25 cellular contexts compared by ENCODE assay signal in the genomic region with DNA sequence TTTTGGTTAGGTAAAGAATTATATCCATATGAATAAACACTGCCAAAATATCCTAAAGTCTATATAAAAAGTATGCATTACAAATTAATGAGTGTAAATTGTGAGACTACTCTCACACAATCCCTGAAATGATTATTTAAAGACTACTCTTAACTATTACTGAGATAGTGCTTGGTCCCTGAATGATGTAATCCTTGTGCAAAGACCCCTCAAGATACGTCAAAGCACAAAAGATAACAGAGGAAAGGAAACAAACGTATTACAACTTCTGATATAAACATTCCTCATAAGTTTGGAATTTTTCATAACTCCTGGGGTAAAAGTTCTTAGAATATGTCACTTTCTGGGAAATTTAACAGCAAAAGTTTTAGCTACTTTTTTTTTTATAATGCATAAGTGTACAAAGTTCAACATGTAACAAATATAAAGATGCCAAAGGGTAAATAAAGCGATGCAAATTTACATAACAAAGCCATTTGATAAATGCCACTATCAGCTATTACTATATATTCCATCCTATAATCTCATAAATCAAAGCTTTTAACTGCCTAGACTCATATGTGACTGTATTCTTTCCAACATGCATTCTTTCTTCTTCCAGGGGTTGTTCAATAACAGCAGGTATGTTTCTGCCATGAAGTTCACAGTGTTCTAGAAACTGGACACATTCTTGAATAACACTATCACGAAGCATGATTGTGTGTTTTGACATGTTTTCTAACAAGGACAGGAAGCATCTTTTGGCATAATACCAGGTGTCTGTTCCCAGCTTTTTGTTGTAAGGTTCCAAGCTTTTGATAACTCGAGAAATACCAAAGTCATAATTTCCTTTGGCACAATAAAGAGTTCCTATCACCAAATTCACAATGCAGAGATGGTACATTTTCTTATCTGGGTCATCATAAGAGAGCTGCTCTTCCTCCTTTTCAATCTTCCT.
DNase-seq lines count a peak whose midpoint lies in the region; ATAC-seq and TF ChIP-seq lines count a peak whose summit lies in the region.
"Had no signal": no experiment of that assay in that cellular context is flagged by ENCODE, and none has a peak within 500 bp of the region (broad histone marks: within the 10 kb centered on the region; RNA-seq: fewer than 3 reads in every experiment).

No MANE protein-coding gene starts in this region.

- peaks cover 9% of the 10 kb centered on the region for H3K4me1 Mint-ChIP-seq in activated T-cell treated with anti-CD3 and anti-CD28 coated beads, Interleukin-2, amount 50 U/mL, for 4 hours (ENCODE audit: low read depth)
- H3K4me1 Mint-ChIP-seq in activated T-cell treated with anti-CD3 and anti-CD28 coated beads, Interleukin-2, amount 50 U/mL, for 24 hours (ENCODE audit: low read depth), result peaks cover 23% of the 10 kb centered on the region
- H3K4me1 Mint-ChIP-seq in brain (peaks cover 52% of the 10 kb centered on the region), type B pancreatic cell (ENCODE audit: unreplicated experiment) (peaks cover 13% of the 10 kb centered on the region)
- H3K4me1 Mint-ChIP-seq: endodermal cell had no signal

- no peaks in the 10 kb centered on the region for H3K27me3 Mint-ChIP-seq in activated T-cell treated with anti-CD3 and anti-CD28 coated beads, Interleukin-2, amount 50 U/mL, for 4 hours (ENCODE audit: low read depth)
- H3K27me3 Mint-ChIP-seq in activated T-cell treated with anti-CD3 and anti-CD28 coated beads, Interleukin-2, amount 50 U/mL, for 24 hours, result no peaks in the 10 kb centered on the region
- H3K27me3 Mint-ChIP-seq in brain (peaks cover 3% of the 10 kb centered on the region), type B pancreatic cell (no peaks in the 10 kb centered on the region)
- H3K27me3 Mint-ChIP-seq: activated CD4-positive, alpha-beta memory T cell treated with anti-CD3 and anti-CD28 coated beads for 36 hours had no signal

- H3K27ac Mint-ChIP-seq in activated T-cell treated with anti-CD3 and anti-CD28 coated beads, Interleukin-2, amount 50 U/mL, for 24 hours, result no peak overlapping the region
- H3K27ac Mint-ChIP-seq in brain, result peak overlapping the region in 3 of 5 experiments; percentile 4 to 63 (median 43)
- no peak overlapping the region for H3K27ac Mint-ChIP-seq in type B pancreatic cell
- H3K27ac Mint-ChIP-seq: activated CD4-positive, alpha-beta memory T cell treated with anti-CD3 and anti-CD28 coated beads for 36 hours; activated naive CD8-positive, alpha-beta T cell treated with anti-CD3 and anti-CD28 coated beads, Interleukin-2, amount 10 ng/mL, durations not matched to agents 7 days and 5 days; endodermal cell had no signal

- TF ChIP-seq CTCF in brain (conservative IDR thresholded peaks at IDR 0.05) (no peak), type B pancreatic cell (conservative IDR thresholded peaks at IDR 0.05) (no peak)

- ATAC-seq in activated T-cell treated with anti-CD3 and anti-CD28 coated beads, Interleukin-2, amount 50 U/mL, for 4 hours, result no peak
- no peak for ATAC-seq in GM21526 (IDR thresholded peaks at IDR 0.05; ENCODE audit: low FRiP score, unreplicated experiment)
- ATAC-seq: psoas muscle had no signal

- peak overlapping the region; percentile 19 for H3K4me3 Mint-ChIP-seq in activated T-cell treated with anti-CD3 and anti-CD28 coated beads, Interleukin-2, amount 50 U/mL, for 4 hours
- no peak overlapping the region for H3K4me3 Mint-ChIP-seq in activated T-cell treated with anti-CD3 and anti-CD28 coated beads, Interleukin-2, amount 50 U/mL, for 24 hours
- H3K4me3 Mint-ChIP-seq in brain (peak overlapping the region; percentile 4 to 71 (median 51)), type B pancreatic cell (peak overlapping the region; percentile 70)
- H3K4me3 Mint-ChIP-seq: activated CD4-positive, alpha-beta memory T cell treated with anti-CD3 and anti-CD28 coated beads for 36 hours; activated naive CD8-positive, alpha-beta T cell treated with anti-CD3 and anti-CD28 coated beads, Interleukin-2, amount 10 ng/mL, durations not matched to agents 7 days and 5 days; endodermal cell had no signal

- no peak for DNase-seq in activated T-cell treated with anti-CD3 and anti-CD28 coated beads, Interleukin-2, amount 50 U/mL, for 4 hours
- DNase-seq in activated T-cell treated with anti-CD3 and anti-CD28 coated beads, Interleukin-2, amount 50 U/mL, for 24 hours, result no peak
- DNase-seq in glomerular endothelial cell (ENCODE audit: extremely low read depth, low read depth, low spot score), result peak; percentile 31
- no peak for DNase-seq in type B pancreatic cell (ENCODE audit: extremely low spot score, unreplicated experiment)
- no peak for DNase-seq in NCI-H345 treated with DMSO at 0.1 percent for 48 hours (lab: John Stamatoyannopoulos, UW; ENCODE audit: unreplicated experiment)
- DNase-seq in NCI-H1436 (lab: John Stamatoyannopoulos, UW), result no peak
- DNase-seq: activated CD4-positive, alpha-beta memory T cell treated with anti-CD3 and anti-CD28 coated beads for 36 hours; activated CD4-positive, CD25-positive, alpha-beta regulatory T cell; activated CD8-positive, alpha-beta memory T cell treated with anti-CD3 and anti-CD28 coated beads, Interleukin-2, amount 50 U/mL, for 48 hours; activated effector memory CD4-positive, alpha-beta T cell treated with Interleukin-2 at 50 U/mL for 16 hours; activated naive CD8-positive, alpha-beta T cell treated with anti-CD3 and anti-CD28 coated beads, Interleukin-2, amount 10 ng/mL, durations not matched to agents 7 days and 5 days; DMS79; endodermal cell; glutamatergic neuron; H7; kidney; NCI-H1092; NCI-H2029; NCI-H748 treated with DMSO at 0.1 percent for 48 hours; psoas muscle; stimulated activated CD4-positive, alpha-beta T cell treated with anti-CD3 and anti-CD28 coated beads, Interleukin-2, amount 100 ng/mL, for 24 hours; T1000; upper lobe of left lung had no signal

- H3K36me3 Mint-ChIP-seq in activated T-cell treated with anti-CD3 and anti-CD28 coated beads, Interleukin-2, amount 50 U/mL, for 4 hours (ENCODE audit: insufficient read depth), result no peaks in the 10 kb centered on the region
- peaks cover 8% of the 10 kb centered on the region for H3K36me3 Mint-ChIP-seq in activated T-cell treated with anti-CD3 and anti-CD28 coated beads, Interleukin-2, amount 50 U/mL, for 24 hours (ENCODE audit: low read depth)
- H3K36me3 Mint-ChIP-seq in brain (peaks cover 5% of the 10 kb centered on the region), type B pancreatic cell (peaks cover 10% of the 10 kb centered on the region)

- H3K9me3 Mint-ChIP-seq in activated T-cell treated with anti-CD3 and anti-CD28 coated beads, Interleukin-2, amount 50 U/mL, for 4 hours, result peaks cover 4% of the 10 kb centered on the region
- no peaks in the 10 kb centered on the region for H3K9me3 Mint-ChIP-seq in activated T-cell treated with anti-CD3 and anti-CD28 coated beads, Interleukin-2, amount 50 U/mL, for 24 hours
- peaks cover 4 to 9% (median 9%) of the 10 kb centered on the region in 5 experiments for H3K9me3 Mint-ChIP-seq in brain
- H3K9me3 Mint-ChIP-seq in type B pancreatic cell, result peaks cover 9% of the 10 kb centered on the region

Comparison
In these comparisons a context has a peak if more than half of its experiments do, and no peak if none do; other contexts are left out.
1. H3K27ac Mint-ChIP-seq: peak in brain (3 of 5); none in activated T-cell treated with anti-CD3 and anti-CD28 coated beads, Interleukin-2, amount 50 U/mL, for 24 hours (single experiment) and type B pancreatic cell (single experiment).